Comparison of ENCODE assay signal across 1 cellular context in the genomic region with DNA sequence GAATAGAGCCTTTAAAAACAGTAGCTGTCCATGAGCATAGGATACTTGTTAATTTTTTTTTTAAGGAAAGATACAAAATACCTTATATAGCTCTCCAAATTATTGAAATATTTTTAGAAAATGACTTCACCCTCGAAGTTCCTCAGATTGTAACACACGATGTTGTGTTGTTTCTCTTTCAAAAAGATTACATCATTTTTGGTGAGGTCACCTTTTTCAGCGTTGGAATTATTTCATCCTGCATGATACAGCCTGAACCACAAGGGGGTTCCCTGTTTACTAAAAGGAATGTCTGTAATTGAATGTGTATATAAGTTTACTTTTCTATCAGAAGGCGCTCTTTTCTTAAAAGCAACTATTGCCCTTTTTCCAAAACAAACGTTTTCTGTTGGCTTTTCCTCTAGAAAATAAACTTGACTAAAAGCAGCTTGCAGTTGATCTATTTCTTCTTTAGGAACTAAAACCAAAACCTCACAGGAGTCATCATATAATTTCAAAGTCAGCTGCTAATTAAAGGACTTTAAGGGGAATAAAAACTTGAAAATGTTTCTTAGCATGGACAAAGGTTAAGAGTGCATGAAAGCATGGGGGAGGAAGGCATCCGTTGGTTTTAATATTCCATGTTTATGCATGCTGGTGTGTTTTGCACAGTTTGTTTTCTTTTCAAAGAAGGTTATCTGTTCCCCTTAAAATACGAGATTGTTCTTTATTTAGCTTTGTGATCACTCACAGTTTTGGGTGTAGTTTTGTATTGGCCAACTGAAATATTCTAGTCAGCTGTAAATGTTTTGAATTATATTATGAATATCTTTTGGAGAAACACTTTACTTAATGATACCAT.
TF ChIP-seq lines count a peak whose summit lies in the region.

No MANE protein-coding gene starts in this region.

TF ChIP-seq in HepG2, 621 proteins besides CTCF, POLR2A, EP300 and RAD21 (continued from another document):
- no peak for TF ChIP-seq SSRP1 (CRISPR knock-in tag; IDR thresholded peaks at IDR 0.05)
